Comparison of ENCODE assay signal across 15 cellular contexts in the genomic region with DNA sequence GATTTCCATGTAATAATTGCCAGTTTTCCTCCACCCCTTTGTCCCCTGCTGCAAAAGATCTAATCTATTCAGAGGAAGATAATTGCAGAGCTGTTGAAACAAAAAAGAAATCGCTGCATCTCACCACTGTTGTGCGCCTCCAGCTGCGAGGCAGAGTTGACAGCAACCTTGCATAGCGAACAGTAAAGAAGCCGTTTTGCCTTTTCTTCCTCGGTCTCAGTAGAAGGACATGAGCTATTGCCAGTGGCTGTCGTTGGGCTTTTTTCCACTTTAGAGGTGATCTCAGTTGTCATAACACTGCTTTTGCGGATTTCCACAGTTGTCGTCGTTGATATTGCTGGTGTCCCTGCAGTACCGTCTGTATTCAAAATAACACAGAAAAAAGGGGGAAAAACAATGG.
DNase-seq lines count a peak whose midpoint lies in the region; ATAC-seq and TF ChIP-seq lines count a peak whose summit lies in the region.
"Had no signal": no experiment of that assay in that cellular context is flagged by ENCODE, and none has a peak within 500 bp of the region (broad histone marks: within the 10 kb centered on the region; RNA-seq: fewer than 3 reads in every experiment).

No MANE protein-coding gene starts in this region.

- no peaks in the 10 kb centered on the region for H3K9me3 ChIP-seq in neural progenitor cell (ENCODE audit: low read depth)
- H3K9me3 ChIP-seq: BE2C had no signal

- peak; percentile 10 for DNase-seq in ELF-1 (ENCODE audit: low read depth, low spot score)
- peak; percentile 81 for DNase-seq in NCI-H526 treated with DMSO at 0.1 percent for 48 hours (lab: John Stamatoyannopoulos, UW)
- peak; percentile 17 for DNase-seq in neural progenitor cell (ENCODE audit: low spot score)
- no peak for DNase-seq in DMS53 treated with DMSO at 0.1 percent for 48 hours (lab: John Stamatoyannopoulos, UW; ENCODE audit: unreplicated experiment)
- no peak for DNase-seq in cerebellar cortex (ENCODE audit: low spot score)
- DNase-seq: BE2C; CD4-positive, alpha-beta memory T cell; DMS153; DND-41; GF-D8 had no signal

- H3K27me3 Mint-ChIP-seq in brain (no peaks in the 10 kb centered on the region), neural progenitor cell (ENCODE audit: insufficient read depth, low read depth) (no peaks in the 10 kb centered on the region)
- H3K27me3 Mint-ChIP-seq: CD4-positive, alpha-beta memory T cell had no signal

- no peaks in the 10 kb centered on the region for H3K9me3 Mint-ChIP-seq in brain
- no peaks in the 10 kb centered on the region for H3K9me3 Mint-ChIP-seq in neural progenitor cell

- TF ChIP-seq CTCF in brain (conservative IDR thresholded peaks at IDR 0.05) = no peak
- no peak for TF ChIP-seq CTCF in neural progenitor cell (IDR thresholded peaks at IDR 0.05)

- ATAC-seq in HG03025 (IDR thresholded peaks at IDR 0.05; ENCODE audit: low FRiP score, unreplicated experiment) = no peak
- ATAC-seq: HCT116, K562 had no signal

- H3K79me2 ChIP-seq in neural progenitor cell (ENCODE audit: low read depth) = no peaks in the 10 kb centered on the region

- H3K27ac ChIP-seq in neural progenitor cell = no peak overlapping the region
- H3K27ac ChIP-seq: C4-2B had no signal

- no peak overlapping the region for H3K4me3 ChIP-seq in neural progenitor cell
- H3K4me3 ChIP-seq: K562 had no signal

- peak overlapping the region in 4 of 5 experiments; percentile 14 to 92 (median 54) for H3K27ac Mint-ChIP-seq in brain
- no peak overlapping the region for H3K27ac Mint-ChIP-seq in neural progenitor cell
- H3K27ac Mint-ChIP-seq: CD4-positive, alpha-beta memory T cell had no signal

- peak overlapping the region; percentile 42 for H2AFZ ChIP-seq in neural progenitor cell (replicated peaks)

- H3K4me2 ChIP-seq in neural progenitor cell = no peak overlapping the region

- H3F3A ChIP-seq in neural progenitor cell (ENCODE audit: low read depth) = no peaks in the 10 kb centered on the region

- peaks cover 62% of the 10 kb centered on the region for H3K4me1 Mint-ChIP-seq in brain
- H3K4me1 Mint-ChIP-seq in neural progenitor cell = no peaks in the 10 kb centered on the region
- H3K4me1 Mint-ChIP-seq: CD4-positive, alpha-beta memory T cell had no signal

- H3K27me3 ChIP-seq in neural progenitor cell = no peaks in the 10 kb centered on the region
- H3K27me3 ChIP-seq: BE2C had no signal

- H3K36me3 ChIP-seq in neural progenitor cell = no peaks in the 10 kb centered on the region
- H3K36me3 ChIP-seq: BE2C had no signal

- no peaks in the 10 kb centered on the region for H3K4me1 ChIP-seq in neural progenitor cell
- H3K4me1 ChIP-seq: BE2C had no signal

- no peak overlapping the region for H3K9ac ChIP-seq in neural progenitor cell

- H3K36me3 Mint-ChIP-seq in brain (no peaks in the 10 kb centered on the region), neural progenitor cell (no peaks in the 10 kb centered on the region)
- H3K36me3 Mint-ChIP-seq: CD4-positive, alpha-beta memory T cell had no signal

- no peaks in the 10 kb centered on the region for H4K20me1 ChIP-seq in neural progenitor cell (ENCODE audit: low read depth)

- H3K4me3 Mint-ChIP-seq in brain (peak overlapping the region in 3 of 5 experiments; percentile 27 to 60 (median 36)), neural progenitor cell (no peak overlapping the region)
- H3K4me3 Mint-ChIP-seq: CD4-positive, alpha-beta memory T cell had no signal

Comparison
In these comparisons a context has a peak if more than half of its experiments do, and no peak if none do; other contexts are left out.
1. DNase-seq: peak in ELF-1 (single experiment), NCI-H526 treated with DMSO at 0.1 percent for 48 hours (single experiment) and neural progenitor cell (single experiment); none in DMS53 treated with DMSO at 0.1 percent for 48 hours (single experiment) and cerebellar cortex (single experiment).